In the genomic region with DNA sequence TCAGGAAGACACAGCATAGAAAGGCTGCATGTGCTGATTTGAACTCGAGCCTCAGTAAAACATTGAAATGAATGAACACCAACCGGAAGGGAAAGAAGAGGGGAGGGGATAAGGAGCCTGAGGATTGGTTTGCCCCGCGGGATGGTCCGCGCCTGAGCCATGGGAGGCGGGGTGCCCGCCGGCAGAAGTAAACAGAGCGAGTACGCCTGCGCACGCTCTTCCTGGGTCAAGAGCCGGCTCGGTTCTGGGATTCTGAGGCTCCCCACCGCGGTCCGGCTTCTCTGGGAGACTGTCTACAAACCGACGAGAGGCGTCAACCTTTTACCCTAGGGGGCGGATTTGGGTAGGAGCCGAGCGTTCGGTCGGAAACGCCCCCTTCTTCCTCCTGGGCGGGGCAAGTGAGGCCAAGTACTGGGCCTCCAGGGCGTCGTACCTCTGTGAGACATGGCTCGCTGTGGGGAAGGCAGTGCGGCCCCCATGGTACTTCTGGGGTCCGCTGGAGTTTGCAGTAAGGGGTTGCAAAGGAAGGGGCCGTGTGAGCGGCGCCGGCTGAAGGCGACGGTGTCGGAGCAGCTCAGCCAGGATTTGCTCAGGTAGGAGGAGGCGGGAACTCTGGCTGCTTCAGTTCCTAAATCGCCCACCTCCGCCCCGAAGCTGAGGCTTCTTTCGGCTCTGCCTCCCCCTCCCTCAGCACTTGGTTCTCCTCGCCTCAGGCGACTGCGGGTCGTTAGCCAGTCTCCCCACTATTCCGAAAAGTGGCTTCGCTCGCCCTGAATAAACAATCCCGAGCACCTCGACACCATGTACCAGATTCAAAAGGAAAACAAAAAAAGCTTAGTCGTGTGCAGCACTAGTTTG, we compare ENCODE assay signal across 8 cellular contexts. TPM values are rescaled to one million over a fixed set of nuclear protein-coding genes. Genes with fewer than 3 reads are reported as not detected.
DNase-seq lines count a peak whose midpoint lies in the region; ATAC-seq and TF ChIP-seq lines count a peak whose summit lies in the region.

BTBD8 (plus strand) TSS at position 218 of the 858 bp plus-strand sequence; CDS start at position 445, 227 bp downstream.

- H3K4me3 ChIP-seq in ectodermal cell (ENCODE audit: insufficient read depth, low read depth, low read length) = peak within 1 kb of the TSS; percentile 75
- H3K4me3 ChIP-seq in lung = peak within 1 kb of the TSS; percentile 76

- H3K27ac ChIP-seq in ectodermal cell (ENCODE audit: insufficient read depth, low read depth, low read length, poor library complexity, severe bottlenecking) = no peak within 1 kb of the TSS
- peak within 1 kb of the TSS; percentile 48 to 63 for H3K27ac ChIP-seq in lung (ENCODE audit: low read depth in 1 of 2, low read length in 1 of 2)

- H3K27me3 ChIP-seq in ectodermal cell (ENCODE audit: control insufficient read depth, insufficient read depth, low read length, poor library complexity, severe bottlenecking) (no peaks in the 10 kb centered on the region), lung (ENCODE audit: control insufficient read depth, insufficient read depth) (no peaks in the 10 kb centered on the region)

- H3K4me1 Mint-ChIP-seq in CD14-positive monocyte = peaks cover 10% of the 10 kb centered on the region
- peaks cover 5% of the 10 kb centered on the region for H3K4me1 Mint-ChIP-seq in activated CD8-positive, alpha-beta T cell treated with anti-CD3 and anti-CD28 coated beads for 36 hours (ENCODE audit: low read depth)

- TF ChIP-seq CTCF in CD14-positive monocyte (IDR thresholded peaks at IDR 0.05) (peak; percentile 17), lung (IDR thresholded peaks at IDR 0.05; ENCODE audit: control extremely low read depth, extremely low read depth) (no peak)
- TF ChIP-seq CTCF in activated CD8-positive, alpha-beta T cell treated with anti-CD3 and anti-CD28 coated beads for 36 hours (IDR thresholded peaks at IDR 0.05) = no peak

- peaks cover 5% of the 10 kb centered on the region in 2 donors for H3K36me3 Mint-ChIP-seq in CD14-positive monocyte
- peaks cover 6% of the 10 kb centered on the region for H3K36me3 Mint-ChIP-seq in activated CD8-positive, alpha-beta T cell treated with anti-CD3 and anti-CD28 coated beads for 36 hours (ENCODE audit: low read depth)

- DNase-seq in CD14-positive monocyte (ENCODE audit: low spot score) = peak; percentile 82
- peak; percentile 94 for DNase-seq in NCI-H82 (lab: John Stamatoyannopoulos, UW)
- DNase-seq in activated CD8-positive, alpha-beta T cell treated with anti-CD3 and anti-CD28 coated beads for 36 hours = peak; percentile 90
- peak; percentile 83 for DNase-seq in lung (ENCODE audit: low spot score)
- DNase-seq in stimulated activated CD4-positive, alpha-beta T cell treated with anti-CD3 and anti-CD28 coated beads, TNF-alpha, amount 100 ng/mL, for 1 hour (ENCODE audit: low read depth in 3 of 3, low spot score in 1 of 3) = peak; percentile 54 to 68 (median 68)

- peak; percentile 96 for ATAC-seq in GM19438 (IDR thresholded peaks at IDR 0.05; ENCODE audit: low read depth, unreplicated experiment)
- peak; percentile 93 for ATAC-seq in HG03565 (IDR thresholded peaks at IDR 0.05; ENCODE audit: unreplicated experiment)
- peak; percentile 98 for ATAC-seq in activated CD8-positive, alpha-beta T cell treated with anti-CD3 and anti-CD28 coated beads for 36 hours
- peak; percentile 93 for ATAC-seq in lung (ENCODE audit: insufficient read depth, low FRiP score)

- H3K4me3 Mint-ChIP-seq in CD14-positive monocyte = peak within 1 kb of the TSS; percentile 99 to 100
- peak within 1 kb of the TSS; percentile 92 for H3K4me3 Mint-ChIP-seq in activated CD8-positive, alpha-beta T cell treated with anti-CD3 and anti-CD28 coated beads for 36 hours

- POLR2A ChIA-PET in activated CD8-positive, alpha-beta T cell treated with anti-CD3 and anti-CD28 coated beads for 36 hours (lab: Charles Lee) = interaction anchor here (0.9 kb wide), 1 partner anchor 16 kb away, joined by 3 read pairs; no protein-coding TSS in a partner anchor

- no peaks in the 10 kb centered on the region for H3K4me1 ChIP-seq in ectodermal cell (ENCODE audit: control insufficient read depth, insufficient read depth, low read length)
- no peaks in the 10 kb centered on the region for H3K4me1 ChIP-seq in lung (ENCODE audit: control insufficient read depth in 2 of 2, insufficient read depth in 2 of 2, low read length in 2 of 2)

- intact Hi-C loops in CD14-positive monocyte (cut with micrococcal nuclease) = loop anchor here in 1 of 2 donors (10.0 kb wide), 1 partner anchor 214 kb away; the partner anchor contains the start of genes GLMN and RPAP2
- intact Hi-C loops in activated CD8-positive, alpha-beta T cell treated with anti-CD3 and anti-CD28 coated beads for 36 hours (cut with micrococcal nuclease) = no loop called here

- 0 to 1% methylated on average over 55 of the region's 55 CpGs for WGBS in ectodermal cell, 2 experiments
- WGBS in lung, 2 donors = 0 to 1% methylated on average over 54 to 55 of the region's 55 CpGs

- H3K27me3 Mint-ChIP-seq in CD14-positive monocyte (ENCODE audit: low read depth in 3 of 3) = peaks cover 0 to 2% (median 2%) of the 10 kb centered on the region in 3 donors
- H3K27me3 Mint-ChIP-seq in activated CD8-positive, alpha-beta T cell treated with anti-CD3 and anti-CD28 coated beads for 36 hours = no peaks in the 10 kb centered on the region

- CTCF ChIA-PET in activated CD8-positive, alpha-beta T cell treated with anti-CD3 and anti-CD28 coated beads for 36 hours (lab: Charles Lee) = interaction anchor here (0.6 to 1.6 kb wide), 6 partner anchors 14 to 406 kb away, joined by 3 to 5 read pairs (median 3); partner anchors contain the start of gene GLMN

- H3K9me3 Mint-ChIP-seq in CD14-positive monocyte = peaks cover 4 to 17% (median 12%) of the 10 kb centered on the region in 7 donors
- peaks cover 1% of the 10 kb centered on the region for H3K9me3 Mint-ChIP-seq in activated CD8-positive, alpha-beta T cell treated with anti-CD3 and anti-CD28 coated beads for 36 hours

- peak within 1 kb of the TSS; percentile 82 to 95 (median 92) for H3K27ac Mint-ChIP-seq in CD14-positive monocyte
- peak within 1 kb of the TSS; percentile 85 for H3K27ac Mint-ChIP-seq in activated CD8-positive, alpha-beta T cell treated with anti-CD3 and anti-CD28 coated beads for 36 hours

- H3K36me3 ChIP-seq in ectodermal cell (ENCODE audit: control insufficient read depth, insufficient read depth, low read length) = no peaks in the 10 kb centered on the region
- H3K36me3 ChIP-seq in lung (ENCODE audit: control insufficient read depth in 2 of 2, insufficient read depth in 2 of 2, low read length in 2 of 2) = no peaks in the 10 kb centered on the region

- no peaks in the 10 kb centered on the region for H3K9me3 ChIP-seq in ectodermal cell (ENCODE audit: control insufficient read depth, low read length)
- peaks cover 0 to 3% of the 10 kb centered on the region in 2 donors for H3K9me3 ChIP-seq in lung (ENCODE audit: control insufficient read depth in 2 of 2, insufficient read depth in 1 of 2, low read length in 1 of 2)

RNA-seq across cellular contexts. Expression of gene BTBD8, which starts in this region (rescaled TPM):
- 1 to 10 TPM in 1 of 2 donors, under 1 TPM in 1; 0.44 to 1.1 TPM for polyA plus RNA-seq in CD14-positive monocyte
- 1 to 10 TPM; 1.3 to 2.0 TPM for total RNA-seq in activated CD8-positive, alpha-beta T cell treated with anti-CD3 and anti-CD28 coated beads for 36 hours
- 4.6 TPM for polyA plus RNA-seq in ectodermal cell (2013, experiment 1 of 4)
- polyA plus RNA-seq in ectodermal cell (2013, experiment 2 of 4) = 3.0 TPM
- 3.5 TPM for polyA plus RNA-seq in ectodermal cell (2013, experiment 3 of 4)
- polyA plus RNA-seq in ectodermal cell (2013, experiment 4 of 4) = 3.5 TPM
- total RNA-seq in lung = 10 to 100 TPM in 1 of 2 donors, 1 to 10 TPM in 1; 3.0 to 14.1 TPM
- 1 to 10 TPM in 1 of 2 donors, under 1 TPM in 1; 0.58 to 1.2 TPM for polyA plus RNA-seq in lung
